23 cellular contexts compared by ENCODE assay signal in the genomic region with DNA sequence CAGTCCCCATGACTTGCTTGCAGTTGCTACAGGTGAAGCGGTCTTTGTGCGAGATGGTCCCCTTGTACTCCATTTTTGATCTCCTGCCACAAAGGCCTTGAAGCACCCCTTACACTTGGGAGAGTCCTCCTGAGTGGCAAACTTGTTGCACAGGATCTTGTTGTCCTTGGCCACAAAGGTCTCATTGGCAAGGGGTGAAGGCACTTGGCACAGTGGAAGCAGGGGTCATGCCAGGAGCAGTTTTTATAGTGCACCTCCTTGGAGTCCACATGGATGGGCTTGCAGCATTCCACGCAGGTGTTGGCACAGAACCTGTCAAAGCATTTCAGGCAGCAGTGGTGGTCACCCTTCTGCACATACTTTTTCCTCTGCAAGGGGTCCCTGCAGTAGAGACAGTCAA. TPM values are rescaled to one million over a fixed set of nuclear protein-coding genes. Genes with fewer than 3 reads are reported as not detected.
"Had no signal": no experiment of that assay in that cellular context is flagged by ENCODE, and none has a peak within 500 bp of the region (broad histone marks: within the 10 kb centered on the region; RNA-seq: fewer than 3 reads in every experiment).

No MANE protein-coding gene starts in this region.

- H3K27me3 ChIP-seq: body of pancreas, hepatocyte had no signal

- DNase-seq: activated CD4-positive, alpha-beta T cell treated with anti-CD3 and anti-CD28 coated beads, Interleukin-2, amount 10 ng/mL, durations not matched to agents 7 days and 5 days; activated CD4-positive, CD25-positive, alpha-beta regulatory T cell; activated CD8-positive, alpha-beta T cell treated with anti-CD3 and anti-CD28 coated beads, Interleukin-2, amount 10 ng/mL, durations not matched to agents 7 days and 5 days; activated naive CD4-positive, alpha-beta T cell treated with Interleukin-2 at 50 U/mL for 16 hours; activated naive CD8-positive, alpha-beta T cell treated with anti-CD3 and anti-CD28 coated beads, Interleukin-2, amount 10 ng/mL, durations not matched to agents 7 days and 5 days; activated T-cell treated with anti-CD3 and anti-CD28 coated beads, Interleukin-2, amount 50 U/mL, for 24 hours; amygdala; body of pancreas; caudate nucleus; endodermal cell; foreskin keratinocyte; left cardiac atrium; lower lobe of right lung; nucleus accumbens; stimulated activated CD4-positive, alpha-beta T cell treated with anti-CD3 and anti-CD28 coated beads, Interleukin-4, amount 100 ng/mL, for 24 hours had no signal

- H3K4me3 ChIP-seq: body of pancreas, hepatocyte, lower lobe of right lung, smooth muscle cell had no signal

- H3K79me2 ChIP-seq: hepatocyte had no signal

- H3K9me3 ChIP-seq: body of pancreas, lower lobe of right lung had no signal

- H3K36me3 ChIP-seq: lower lobe of right lung had no signal

- H3K27ac ChIP-seq: body of pancreas, epithelial cell of prostate, foreskin keratinocyte, hepatocyte, lower lobe of right lung had no signal

- H3K4me2 ChIP-seq: hepatocyte, smooth muscle cell had no signal

- H2AFZ ChIP-seq: hepatocyte had no signal

- H3K4me1 ChIP-seq: foreskin keratinocyte had no signal

- ATAC-seq: body of pancreas, foreskin keratinocyte, left cardiac atrium, sciatic nerve had no signal

RNA-seq across cellular contexts. Expression of gene SAMD7, which starts 35.0 kb away (rescaled TPM):
- total RNA-seq: activated CD4-positive, alpha-beta T cell treated with anti-CD3 and anti-CD28 coated beads, Interleukin-2, amount 10 ng/mL, durations not matched to agents 7 days and 5 days; activated CD8-positive, alpha-beta T cell treated with anti-CD3 and anti-CD28 coated beads, Interleukin-2, amount 10 ng/mL, durations not matched to agents 7 days and 5 days; activated naive CD8-positive, alpha-beta T cell treated with anti-CD3 and anti-CD28 coated beads, Interleukin-2, amount 10 ng/mL, durations not matched to agents 7 days and 5 days; activated T-helper 2 cell treated with anti-CD3 and anti-CD28 coated beads, Interferon-gamma antibody, Interleukin-2, Interleukin-4, amounts not matched to agents 10 μg/mL and 5 μg/mL and 100 μg/mL, durations not matched to agents 14 hours and 24 hours and 36 hours; body of pancreas; endodermal cell; fibroblast of lung; foreskin keratinocyte; hepatocyte; left cardiac atrium; lower lobe of right lung; natural killer cell treated with Interleukin-12 subunit alpha and Interleukin-12 subunit beta and Interleukin-15 and Interleukin-18, amount 100 ng/mL, for 72 hours; sciatic nerve; smooth muscle cell; urinary bladder had no signal
